ENCODE assay signal across 10 cellular contexts in the genomic region with DNA sequence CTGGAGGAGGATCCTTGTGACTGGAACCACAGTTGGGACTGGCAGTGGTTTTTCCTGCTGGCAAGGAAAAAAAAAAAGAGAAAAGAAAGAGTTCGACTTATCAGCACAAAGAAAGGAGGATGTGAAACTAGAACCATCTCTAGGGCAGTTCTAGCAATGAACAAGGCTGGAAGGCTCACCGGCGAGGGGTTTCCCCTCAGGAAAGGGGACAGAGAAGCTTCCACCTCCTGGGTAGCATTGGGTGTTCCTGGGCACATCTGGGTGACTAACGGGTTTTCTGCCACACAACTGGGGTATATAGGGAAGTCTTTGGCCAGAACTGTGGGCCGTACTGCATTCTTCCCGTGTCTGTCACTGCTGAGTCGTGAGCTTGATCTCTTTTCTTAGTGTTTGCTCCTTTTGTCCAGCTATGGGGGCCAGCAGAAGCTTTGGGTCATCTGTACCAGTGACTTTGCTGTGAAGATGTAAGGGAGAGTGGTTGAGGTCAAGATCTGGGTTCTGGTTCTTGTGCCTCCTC.
DNase-seq lines count a peak whose midpoint lies in the region; ATAC-seq, FAIRE-seq and TF ChIP-seq lines count a peak whose summit lies in the region.
"Had no signal": no experiment of that assay in that cellular context is flagged by ENCODE, and none has a peak within 500 bp of the region (broad histone marks: within the 10 kb centered on the region; RNA-seq: fewer than 3 reads in every experiment).

No MANE protein-coding gene starts in this region.

- H3K36me3 ChIP-seq in MG63: peaks cover 2% of the 10 kb centered on the region
- H3K36me3 ChIP-seq: SJSA1, upper lobe of left lung had no signal

- H3K27me3 ChIP-seq in MG63: no peaks in the 10 kb centered on the region
- H3K27me3 ChIP-seq: SJSA1, upper lobe of left lung had no signal

- peak; percentile 73 for ATAC-seq in GM18505 (IDR thresholded peaks at IDR 0.05; ENCODE audit: unreplicated experiment)

- peaks cover 44% of the 10 kb centered on the region for H3K4me1 Mint-ChIP-seq in activated naive CD8-positive, alpha-beta T cell treated with anti-CD3 and anti-CD28 coated beads for 36 hours

- H3K9me3 ChIP-seq in MG63: no peaks in the 10 kb centered on the region
- H3K9me3 ChIP-seq: SJSA1, upper lobe of left lung had no signal

- intact Hi-C loops in posterior vena cava (cut with DNase I) (loop anchor here (5.0 to 10.0 kb wide), 2 partner anchors 82 to 170 kb away; no protein-coding TSS in a partner anchor), posterior cingulate gyrus (cut with DNase I) (loop anchor here (5.0 to 10.0 kb wide), 2 partner anchors 65 to 252 kb away; no protein-coding TSS in a partner anchor)

- H3K27ac Mint-ChIP-seq in activated naive CD8-positive, alpha-beta T cell treated with anti-CD3 and anti-CD28 coated beads for 36 hours: peak overlapping the region; percentile 72

- H3K36me3 Mint-ChIP-seq in activated naive CD8-positive, alpha-beta T cell treated with anti-CD3 and anti-CD28 coated beads for 36 hours: peaks cover under 1% of the 10 kb centered on the region

- no peak overlapping the region for H3K4me3 Mint-ChIP-seq in activated naive CD8-positive, alpha-beta T cell treated with anti-CD3 and anti-CD28 coated beads for 36 hours

- peak; percentile 62 for DNase-seq in H54 (ENCODE audit: insufficient read length, low spot score)
- peak; percentile 60 for DNase-seq in MG63
- DNase-seq in activated naive CD8-positive, alpha-beta T cell treated with anti-CD3 and anti-CD28 coated beads for 36 hours: peak; percentile 44
- DNase-seq in stimulated activated CD4-positive, alpha-beta T cell treated with anti-CD3 and anti-CD28 coated beads, Interleukin-4, amount 100 ng/mL, for 24 hours: peak; percentile 54
- DNase-seq in NCI-H446 (lab: John Stamatoyannopoulos, UW): no peak
- no peak for DNase-seq in posterior vena cava (ENCODE audit: low spot score)
- no peak for DNase-seq in posterior cingulate gyrus

- H3K4me3 ChIP-seq in MG63: no peak overlapping the region
- H3K4me3 ChIP-seq: SJSA1, upper lobe of left lung had no signal

- H3K9me3 Mint-ChIP-seq in activated naive CD8-positive, alpha-beta T cell treated with anti-CD3 and anti-CD28 coated beads for 36 hours: no peaks in the 10 kb centered on the region

- TF ChIP-seq POLR2A in GM18505 (IDR thresholded peaks at IDR 0.05; ENCODE audit: borderline replicate concordance, extremely low read depth, insufficient read depth, insufficient read length) (no peak), H54 (IDR thresholded peaks at IDR 0.05; ENCODE audit: low read depth, low read length) (no peak)

- no peak for FAIRE-seq in H54 (lab: Jason Lieb, UNC)

- no peaks in the 10 kb centered on the region for H3K27me3 Mint-ChIP-seq in activated naive CD8-positive, alpha-beta T cell treated with anti-CD3 and anti-CD28 coated beads for 36 hours

Comparison
In these comparisons a context has a peak if more than half of its experiments do, and no peak if none do; other contexts are left out.
1. DNase-seq: peak in H54 (single experiment), MG63 (single experiment), activated naive CD8-positive, alpha-beta T cell treated with anti-CD3 and anti-CD28 coated beads for 36 hours (single experiment) and stimulated activated CD4-positive, alpha-beta T cell treated with anti-CD3 and anti-CD28 coated beads, Interleukin-4, amount 100 ng/mL, for 24 hours (single experiment); none in NCI-H446 (0 of 2), posterior vena cava (single experiment) and posterior cingulate gyrus (0 of 10).